26 cellular contexts compared by ENCODE assay signal in genomic region chr10:13048762-13049161, GRCh38. TPM values are rescaled to one million over a fixed set of nuclear protein-coding genes. Genes with fewer than 3 reads are reported as not detected.
"Had no signal": no experiment of that assay in that cellular context is flagged by ENCODE, and none has a peak within 500 bp of the region (broad histone marks: within the 10 kb centered on the region; RNA-seq: fewer than 3 reads in every experiment).

No MANE protein-coding gene starts in this region.

- ATAC-seq: foreskin keratinocyte; heart right ventricle; left cardiac atrium; left lung; naive thymus-derived CD4-positive, alpha-beta T cell; stimulated activated effector memory CD8-positive, alpha-beta T cell treated with anti-CD3 and anti-CD28 coated beads, Interleukin-12 subunit alpha, Interleukin-12 subunit beta, amount 100 ng/mL, for 72 hours had no signal

- H3K4me1 ChIP-seq: esophagus muscularis mucosa, foreskin keratinocyte, heart right ventricle, left lung, parathyroid adenoma, sigmoid colon, stomach, tibial artery, upper lobe of left lung, uterus had no signal

- H3K4me2 ChIP-seq: neural progenitor cell had no signal

- H3K27me3 ChIP-seq: esophagus muscularis mucosa, neural progenitor cell, sigmoid colon, tibial artery, upper lobe of left lung, uterus had no signal

- H3K36me3 ChIP-seq: esophagus muscularis mucosa, heart right ventricle, left lung, neural progenitor cell, sigmoid colon, stomach, tibial artery, upper lobe of left lung, uterus had no signal

- DNase-seq: dermis blood vessel endothelial cell; effector memory CD4-positive, alpha-beta T cell; foreskin keratinocyte; glutamatergic neuron; heart right ventricle; hippocampal formation; left cardiac atrium; left lung; mesenchymal stem cell; midbrain; naive thymus-derived CD4-positive, alpha-beta T cell; sigmoid colon; stimulated activated CD4-positive, alpha-beta T cell treated with anti-CD3 and anti-CD28 coated beads, Interleukin-2, amount 100 ng/mL, for 24 hours; stimulated activated CD4-positive, alpha-beta T cell treated with anti-CD3 and anti-CD28 coated beads, Interleukin-4, amount 100 ng/mL, for 24 hours; stimulated activated naive CD4-positive, alpha-beta T cell treated with Interleukin-2 at 50 U/mL for 16 hours; stomach; tibial artery; upper lobe of left lung; uterus had no signal

- H3K9ac ChIP-seq: neural progenitor cell, parathyroid adenoma had no signal

- H3K27ac ChIP-seq: coronary artery, esophagus muscularis mucosa, foreskin keratinocyte, heart right ventricle, left lung, neural progenitor cell, parathyroid adenoma, sigmoid colon, stomach, tibial artery, upper lobe of left lung, uterus had no signal

- H3K4me3 ChIP-seq: coronary artery, esophagus muscularis mucosa, heart right ventricle, left lung, neural progenitor cell, sigmoid colon, stomach, tibial artery, upper lobe of left lung, uterus had no signal

- H3K79me2 ChIP-seq: parathyroid adenoma had no signal

- FAIRE-seq: endothelial cell of umbilical vein, islet of Langerhans had no signal

- H2AFZ ChIP-seq: neural progenitor cell, parathyroid adenoma had no signal

- H3K9me3 ChIP-seq: esophagus muscularis mucosa, left lung, sigmoid colon, stomach, tibial artery, upper lobe of left lung, uterus had no signal

RNA-seq across cellular contexts. Expression of gene CCDC3, which starts 47.2 kb away (rescaled TPM):
- polyA plus RNA-seq: naive thymus-derived CD4-positive, alpha-beta T cell had no signal
